In genomic region chr20:31684153-31685003, GRCh38 we compare ENCODE assay signal across 10 cellular contexts. TPM values are rescaled to one million over a fixed set of nuclear protein-coding genes. Genes with fewer than 3 reads are reported as not detected.
DNase-seq lines count a peak whose midpoint lies in the region; ATAC-seq, FAIRE-seq and TF ChIP-seq lines count a peak whose summit lies in the region.
"Had no signal": no experiment of that assay in that cellular context is flagged by ENCODE, and none has a peak within 500 bp of the region (broad histone marks: within the 10 kb centered on the region; RNA-seq: fewer than 3 reads in every experiment).

No MANE protein-coding gene starts in this region.

- TF ChIP-seq POLR2A in A549 (IDR thresholded peaks at IDR 0.05; ENCODE audit: low read length) (no peak), H1 (IDR thresholded peaks at IDR 0.05; ENCODE audit: control extremely low read depth in 1 of 2, low read depth in 2 of 2, low read length in 2 of 2) (no peak)

- H3K18ac ChIP-seq in H1 (ENCODE audit: extremely low read depth, low read length): no peak overlapping the region

- H3K9ac ChIP-seq in H1 (replicated peaks in 1 of 4; ENCODE audit: extremely low read depth in 1 of 4, low read depth in 3 of 4, low read length in 3 of 4): no peak overlapping the region; a peak in 1 of 7 replicates

- H3K14ac ChIP-seq in H1 (ENCODE audit: insufficient read length): no peak overlapping the region

- TF ChIP-seq CTCF in A549 (IDR thresholded peaks at IDR 0.05): no peak
- TF ChIP-seq CTCF in H1 (IDR thresholded peaks at IDR 0.05; ENCODE audit: control extremely low read depth in 1 of 3, insufficient read depth in 1 of 3, low read depth in 1 of 3, low read length in 3 of 3): no peak

- H2BK5ac ChIP-seq in H1 (ENCODE audit: low read depth, low read length): peak overlapping the region; percentile 62

- ATAC-seq in A549 (no peak), GM18909 (IDR thresholded peaks at IDR 0.05; ENCODE audit: poor library complexity, unreplicated experiment) (peak; percentile 55), HG02840 (IDR thresholded peaks at IDR 0.05; ENCODE audit: low FRiP score, unreplicated experiment) (no peak), HG03378 (IDR thresholded peaks at IDR 0.05; ENCODE audit: unreplicated experiment) (no peak)

- H3K4me2 ChIP-seq in A549: peak overlapping the region; percentile 10; the same call in 2 of the 3 replicates
- H3K4me2 ChIP-seq in H1 (ENCODE audit: insufficient read depth in 1 of 2, low read depth in 2 of 2, low read length in 2 of 2): no peak overlapping the region

- H3K9me3 ChIP-seq in A549 (no peaks in the 10 kb centered on the region), H1 (ENCODE audit: insufficient read depth in 2 of 2, low read depth in 1 of 2, low read length in 1 of 2) (no peaks in the 10 kb centered on the region)

- no peak for FAIRE-seq in A549 (lab: Jason Lieb, UNC)
- no peak for FAIRE-seq in H1 (lab: Jason Lieb, UNC)
- FAIRE-seq: G401.6 had no signal

- peaks cover 5% of the 10 kb centered on the region; the same call in 1 of the 2 replicates for H3K79me1 ChIP-seq in H1 (ENCODE audit: low read depth, low read length)

- no peak overlapping the region for H3K56ac ChIP-seq in H1 (replicated peaks; ENCODE audit: insufficient read length, low read depth, low read length)

- H4K8ac ChIP-seq in H1 (ENCODE audit: extremely low read depth, insufficient read depth, low read length): no peak overlapping the region

- H3K4me3 ChIP-seq in A549 (no peak overlapping the region), H1 (ENCODE audit: extremely low read depth in 1 of 4, insufficient read depth in 2 of 4, low read depth in 3 of 4, low read length in 4 of 4) (no peak overlapping the region)
- H3K4me3 ChIP-seq: SK-N-MC had no signal

- H4K91ac ChIP-seq in H1 (replicated peaks; ENCODE audit: insufficient read length, low read length): no peak overlapping the region

- H2AK5ac ChIP-seq in H1 (ENCODE audit: low read depth, low read length): no peak overlapping the region

- no peaks in the 10 kb centered on the region for H3K27me3 ChIP-seq in H1 (replicated peaks in 1 of 4; ENCODE audit: control insufficient read depth in 3 of 4, extremely low read depth in 1 of 4, insufficient read depth in 3 of 4, low read length in 3 of 4)

- H3K23ac ChIP-seq in H1 (ENCODE audit: insufficient read length): no peak overlapping the region

- POLR2A ChIA-PET in A549 (lab: Yijun Ruan, JAX): interaction anchor here (0.7 to 1.5 kb wide), 3 partner anchors 12 to 15 kb away, joined by 3 to 4 read pairs (median 4); no protein-coding TSS in a partner anchor
- POLR2A ChIA-PET in H1 (lab: Charles Lee; ENCODE audit: partially characterized antibody): interaction anchor here (0.6 to 2.6 kb wide), 11 partner anchors 8 to 54 kb away, joined by 3 to 7 read pairs (median 4); partner anchors contain the start of genes BCL2L1 and TPX2

- TF ChIP-seq RAD21 in A549 (conservative IDR thresholded peaks at IDR 0.05 in 1 of 2, IDR thresholded peaks at IDR 0.05 in 1 of 2) (no peak), H1 (IDR thresholded peaks at IDR 0.05 in 1 of 2, conservative IDR thresholded peaks at IDR 0.05 in 1 of 2; ENCODE audit: low read depth in 2 of 2, low read length in 2 of 2) (no peak)

- H3K4me1 ChIP-seq in A549 (peaks cover 93% of the 10 kb centered on the region), H1 (replicated peaks in 1 of 4; ENCODE audit: control insufficient read depth in 3 of 4, insufficient read depth in 4 of 4, low read length in 3 of 4) (peaks cover 0 to 3% (median 1%) of the 10 kb centered on the region in 4 experiments; a peak in 1 of 7 replicates)

- H3K4ac ChIP-seq in H1 (replicated peaks; ENCODE audit: insufficient read length, low read depth, low read length): no peak overlapping the region

- H3K36me3 ChIP-seq in H1 (ENCODE audit: control insufficient read depth in 2 of 4, insufficient read depth in 4 of 4, low read length in 3 of 4): peaks cover 0 to 5% (median 0%) of the 10 kb centered on the region in 4 experiments; a peak in 2 of 8 replicates

- DNase-seq in A549 (ENCODE audit: low read depth in 1 of 2, low spot score in 1 of 2) (no peak), NCI-H510A (lab: John Stamatoyannopoulos, UW) (peak; percentile 54), H1 (ENCODE audit: low read depth in 1 of 2, low spot score in 2 of 2) (no peak), cortex of kidney (lab: John Stamatoyannopoulos, UW) (no peak), NCI-H146 (lab: John Stamatoyannopoulos, UW) (no peak)

- no peaks in the 10 kb centered on the region for H3K23me2 ChIP-seq in H1 (ENCODE audit: low read depth, low read length)

- peaks cover 0 to 28% of the 10 kb centered on the region in 2 experiments; a peak in 2 of 4 replicates for H3K79me2 ChIP-seq in H1 (ENCODE audit: control insufficient read depth in 1 of 2, insufficient read depth in 2 of 2, low read length in 2 of 2)

- WGBS in A549 (ENCODE audit: missing lambda C conversion rate): 78% methylated on average over 11 of the region's 11 CpGs
- WGBS in H1 (ENCODE audit: extremely low coverage in 1 of 2, insufficient coverage in 1 of 2, insufficient read length in 1 of 2, insufficient replicate concordance in 2 of 2, low coverage in 1 of 2, low lambda C conversion rate in 2 of 2, missing lambda C conversion rate in 1 of 2), 2 experiments: 90% methylated on average over 11 of the region's 11 CpGs; no CpG with 5 or more reads in 1 of the 2 experiments

- CTCF ChIA-PET in A549 (lab: Yijun Ruan, JAX) (interaction anchor here (0.7 to 5.1 kb wide), 7 partner anchors 10 to 124 kb away, joined by 3 to 37 read pairs (median 5); partner anchors contain the start of gene BCL2L1), H1 (lab: Charles Lee; ENCODE audit: partially characterized antibody) (interaction anchor here (0.7 to 6.6 kb wide), 10 partner anchors 9 to 50 kb away, joined by 3 to 42 read pairs (median 4); partner anchors contain the start of gene BCL2L1)

- H2BK120ac ChIP-seq in H1 (replicated peaks; ENCODE audit: low read depth, low read length): no peak overlapping the region

- no peak overlapping the region for H4K5ac ChIP-seq in H1 (ENCODE audit: insufficient read length, low read depth, low read length)

- H3K27ac ChIP-seq in A549 (peak overlapping the region in 1 of 2 experiments; percentile 68; a peak in 3 of 6 replicates), H1 (ENCODE audit: low read depth, low read length) (no peak overlapping the region)
- H3K27ac ChIP-seq: SK-N-MC had no signal

- H2AFZ ChIP-seq in H1 (ENCODE audit: low read length): no peak overlapping the region

- H4K20me1 ChIP-seq in H1 (replicated peaks in 1 of 2; ENCODE audit: control insufficient read depth in 1 of 2, insufficient read depth in 2 of 2, low read length in 2 of 2): no peaks in the 10 kb centered on the region

- no peak overlapping the region for H2BK20ac ChIP-seq in H1 (ENCODE audit: low read length)

- 0 out of 2 replicates have a peak overlapping the region, but pooled peaks have one; percentile 63 for H2BK15ac ChIP-seq in H1 (ENCODE audit: low read length)

- no peak overlapping the region for H2BK12ac ChIP-seq in H1 (ENCODE audit: low read depth, low read length)

- no peak for TF ChIP-seq EP300 in A549 (IDR thresholded peaks at IDR 0.05)
- no peak for TF ChIP-seq EP300 in H1 (IDR thresholded peaks at IDR 0.05; ENCODE audit: borderline replicate concordance in 1 of 2, low read depth in 2 of 2, low read length in 2 of 2)

RNA-seq across cellular contexts. Expression of gene BCL2L1, which starts 38.3 kb away (rescaled TPM):
- 159 and 178 TPM in 2 replicates for polyA plus RNA-seq in A549 (2011; rRNA removed)
- 100 and 118 TPM in 2 replicates for polyA plus RNA-seq in A549 (2012; cell fraction: cytosol; rRNA removed)
- 93.5 and 108 TPM in 2 replicates for polyA plus RNA-seq in A549 (2012; cell fraction: nucleus; rRNA removed)
- 143 to 157 TPM (median 154 TPM) in 3 replicates for polyA plus RNA-seq in A549 (2017; fragmentation: RNase III; extraction: RNeasy Plus Mini Kit Qiagen cat#74134 plus additional on column Dnase treatment)
- polyA minus RNA-seq in A549 (2011; rRNA and poly(A)+ RNA removed): 116 and 122 TPM in 2 replicates
- total RNA-seq in H1 (2021; fragmentation: NEBNext Ultra II Directional; extraction: Animal tissue kit (Norgen Biotek cat#: 25700)): 64.9 and 66.0 TPM in 2 replicates
- 66.1 and 94.4 TPM in 2 replicates for polyA plus RNA-seq in H1 (2011; rRNA removed)
- polyA plus RNA-seq in H1 (2011; cell fraction: cytosol; rRNA removed): 78.2 TPM
- 67.5 TPM for polyA plus RNA-seq in H1 (2011; cell fraction: nucleus; rRNA removed)
- 69.5 to 76.8 TPM (median 74.9 TPM) in 4 replicates for polyA plus RNA-seq in H1 (2012, experiment 1 of 2)
- 119 TPM for polyA plus RNA-seq in H1 (2012, experiment 2 of 2)
- polyA plus RNA-seq in H1 (2013, experiment 1 of 2): 36.6 TPM
- polyA plus RNA-seq in H1 (2013, experiment 2 of 2): 38.8 TPM
- polyA minus RNA-seq in H1 (2011; rRNA and poly(A)+ RNA removed): 49.7 and 68.8 TPM in 2 replicates
- polyA minus RNA-seq in H1 (2011; cell fraction: cytosol; rRNA and poly(A)+ RNA removed): 46.3 TPM
- 57.2 TPM for polyA minus RNA-seq in H1 (2011; cell fraction: nucleus; rRNA and poly(A)+ RNA removed)

RNA-seq across cellular contexts. Expression of gene COX4I2, which starts 46.7 kb away (rescaled TPM):
- polyA plus RNA-seq in A549 (2011; rRNA removed) (not detected in 2 replicates), A549 (2017; fragmentation: RNase III; extraction: RNeasy Plus Mini Kit Qiagen cat#74134 plus additional on column Dnase treatment) (not detected in 3 replicates), H1 (2011; rRNA removed) (0.26 and 0.97 TPM in 2 replicates)
- polyA plus RNA-seq in A549 (2012; cell fraction: cytosol; rRNA removed): not detected in 2 replicates
- polyA plus RNA-seq in A549 (2012; cell fraction: nucleus; rRNA removed): not detected in 2 replicates
- not detected in 2 replicates for polyA minus RNA-seq in A549 (2011; rRNA and poly(A)+ RNA removed)
- total RNA-seq in H1 (2021; fragmentation: NEBNext Ultra II Directional; extraction: Animal tissue kit (Norgen Biotek cat#: 25700)): not detected in 2 replicates
- polyA plus RNA-seq in H1 (2011; cell fraction: cytosol; rRNA removed): 0.14 TPM
- polyA plus RNA-seq in H1 (2011; cell fraction: nucleus; rRNA removed): not detected
- 0.64 TPM in 1 of 4 replicates, not detected in the others for polyA plus RNA-seq in H1 (2012, experiment 1 of 2)
- not detected for polyA plus RNA-seq in H1 (2012, experiment 2 of 2)
- polyA plus RNA-seq in H1 (2013, experiment 1 of 2): not detected
- polyA plus RNA-seq in H1 (2013, experiment 2 of 2): not detected
- not detected in 2 replicates for polyA minus RNA-seq in H1 (2011; rRNA and poly(A)+ RNA removed)
- not detected for polyA minus RNA-seq in H1 (2011; cell fraction: cytosol; rRNA and poly(A)+ RNA removed)
- polyA minus RNA-seq in H1 (2011; cell fraction: nucleus; rRNA and poly(A)+ RNA removed): not detected

RNA-seq across cellular contexts. Expression of gene TPX2, which starts 54.7 kb away (rescaled TPM):
- 79.4 and 92.9 TPM in 2 replicates for polyA plus RNA-seq in A549 (2011; rRNA removed)
- 33.0 and 33.5 TPM in 2 replicates for polyA plus RNA-seq in A549 (2012; cell fraction: cytosol; rRNA removed)
- 30.7 and 46.3 TPM in 2 replicates for polyA plus RNA-seq in A549 (2012; cell fraction: nucleus; rRNA removed)
- polyA plus RNA-seq in A549 (2017; fragmentation: RNase III; extraction: RNeasy Plus Mini Kit Qiagen cat#74134 plus additional on column Dnase treatment): 84.9 to 106 TPM (median 92.9 TPM) in 3 replicates
- polyA minus RNA-seq in A549 (2011; rRNA and poly(A)+ RNA removed): 39.4 and 42.7 TPM in 2 replicates
- total RNA-seq in H1 (2021; fragmentation: NEBNext Ultra II Directional; extraction: Animal tissue kit (Norgen Biotek cat#: 25700)): 122 and 125 TPM in 2 replicates
- 36.5 and 43.6 TPM in 2 replicates for polyA plus RNA-seq in H1 (2011; rRNA removed)
- 59.8 TPM for polyA plus RNA-seq in H1 (2011; cell fraction: cytosol; rRNA removed)
- polyA plus RNA-seq in H1 (2011; cell fraction: nucleus; rRNA removed): 51.2 TPM
- polyA plus RNA-seq in H1 (2012, experiment 1 of 2): 97.2 to 147 TPM (median 112 TPM) in 4 replicates
- 15.4 TPM for polyA plus RNA-seq in H1 (2012, experiment 2 of 2)
- polyA plus RNA-seq in H1 (2013, experiment 1 of 2): 96.2 TPM
- polyA plus RNA-seq in H1 (2013, experiment 2 of 2): 91.5 TPM
- polyA minus RNA-seq in H1 (2011; rRNA and poly(A)+ RNA removed): 68.9 and 76.2 TPM in 2 replicates
- 54.8 TPM for polyA minus RNA-seq in H1 (2011; cell fraction: cytosol; rRNA and poly(A)+ RNA removed)
- 62.2 TPM for polyA minus RNA-seq in H1 (2011; cell fraction: nucleus; rRNA and poly(A)+ RNA removed)
